In genomic region chr5:31158686-31159085, GRCh38 we compare ENCODE assay signal across 27 cellular contexts. TPM values are rescaled to one million over a fixed set of nuclear protein-coding genes. Genes with fewer than 3 reads are reported as not detected.
"Had no signal": no experiment of that assay in that cellular context is flagged by ENCODE, and none has a peak within 500 bp of the region (broad histone marks: within the 10 kb centered on the region; RNA-seq: fewer than 3 reads in every experiment).

No MANE protein-coding gene starts in this region.

- H3K36me3 ChIP-seq: colonic mucosa, esophagus muscularis mucosa, esophagus squamous epithelium, gastrocnemius medialis, gastroesophageal sphincter, heart left ventricle, heart right ventricle had no signal

- H3K9me3 Mint-ChIP-seq: dendritic cell treated with granulocyte-macrophage colony-stimulating factor and Interleukin-4, amounts not matched to agents 40 ng/mL and 50 ng/mL, for 4 days; endodermal cell had no signal

- H3K9me3 ChIP-seq: colonic mucosa, esophagus muscularis mucosa, esophagus squamous epithelium, gastrocnemius medialis, gastroesophageal sphincter, heart left ventricle, heart right ventricle had no signal

- H3K27ac Mint-ChIP-seq: dendritic cell treated with granulocyte-macrophage colony-stimulating factor and Interleukin-4, amounts not matched to agents 40 ng/mL and 50 ng/mL, for 4 days; effector memory CD8-positive, alpha-beta T cell; endodermal cell had no signal

- H3K4me1 ChIP-seq: colonic mucosa, esophagus muscularis mucosa, esophagus squamous epithelium, foreskin keratinocyte, gastrocnemius medialis, gastroesophageal sphincter, heart left ventricle, heart right ventricle had no signal

- H3K4me3 ChIP-seq: colonic mucosa, coronary artery, dorsolateral prefrontal cortex, esophagus muscularis mucosa, esophagus squamous epithelium, gastrocnemius medialis, gastroesophageal sphincter, heart left ventricle, heart right ventricle had no signal

- H3K4me3 Mint-ChIP-seq: dendritic cell treated with granulocyte-macrophage colony-stimulating factor and Interleukin-4, amounts not matched to agents 40 ng/mL and 50 ng/mL, for 4 days; effector memory CD8-positive, alpha-beta T cell; endodermal cell had no signal

- ATAC-seq: effector memory CD8-positive, alpha-beta T cell; esophagus mucosa; foreskin keratinocyte; gastrocnemius medialis; gastroesophageal sphincter; heart left ventricle; heart right ventricle had no signal

- H3K27ac ChIP-seq: colonic mucosa, coronary artery, dorsolateral prefrontal cortex, epithelial cell of prostate, esophagus muscularis mucosa, esophagus squamous epithelium, foreskin keratinocyte, gastrocnemius medialis, gastroesophageal sphincter, heart left ventricle, heart right ventricle had no signal

- H3K27me3 Mint-ChIP-seq: effector memory CD8-positive, alpha-beta T cell had no signal

- DNase-seq: colonic mucosa; cortex of kidney; dermis blood vessel endothelial cell; dorsolateral prefrontal cortex; effector CD4-positive, alpha-beta T cell; effector CD8-positive, alpha-beta T cell; effector memory CD4-positive, alpha-beta T cell; effector memory CD8-positive, alpha-beta T cell; endodermal cell; erythroblast; esophagus squamous epithelium; foreskin fibroblast; foreskin keratinocyte; foreskin melanocyte; gastrocnemius medialis; glutamatergic neuron; head of caudate nucleus; heart left ventricle; heart right ventricle had no signal

RNA-seq across cellular contexts. Expression of gene CDH6, which starts 34.8 kb away (rescaled TPM):
- total RNA-seq: dermis microvascular lymphatic vessel endothelial cell, endothelial cell of umbilical vein, foreskin keratinocyte had no signal
